Comparison of ENCODE assay signal across 34 cellular contexts in genomic region chr6:168214586-168215104, GRCh38.
"Had no signal": no experiment of that assay in that cellular context is flagged by ENCODE, and none has a peak within 500 bp of the region (broad histone marks: within the 10 kb centered on the region; RNA-seq: fewer than 3 reads in every experiment).

No MANE protein-coding gene starts in this region.

- H3K36me3 ChIP-seq: esophagus muscularis mucosa, heart left ventricle, neutrophil, ovary, right lobe of liver, upper lobe of right lung, WERI-Rb-1 had no signal

- FAIRE-seq: astrocyte had no signal

- H3K27me3 Mint-ChIP-seq: activated naive CD8-positive, alpha-beta T cell treated with anti-CD3 and anti-CD28 coated beads, Interleukin-2, amount 10 ng/mL, durations not matched to agents 7 days and 5 days; dendritic cell treated with granulocyte-macrophage colony-stimulating factor and Interleukin-4, amounts not matched to agents 40 ng/mL and 50 ng/mL, for 4 days had no signal

- H3K36me3 Mint-ChIP-seq: activated naive CD4-positive, alpha-beta T cell treated with anti-CD3 and anti-CD28 coated beads, Interleukin-2, amount 10 ng/mL, durations not matched to agents 7 days and 5 days; activated naive CD8-positive, alpha-beta T cell treated with anti-CD3 and anti-CD28 coated beads, Interleukin-2, amount 10 ng/mL, durations not matched to agents 7 days and 5 days; immature natural killer cell; memory B cell; naive thymus-derived CD8-positive, alpha-beta T cell; stimulated activated memory B cell treated with anti-CD40 and anti-IgM and Interleukin-4, amounts not matched to agents 10 μg/mL and 1 μg/mL and 100 μg/mL, for 72 hours had no signal

- ATAC-seq: activated CD4-positive, CD25-positive, alpha-beta regulatory T cell treated with anti-CD3 and anti-CD28 coated beads, Interleukin-2, amount 50 U/mL, for 24 hours; foreskin keratinocyte; heart left ventricle; naive thymus-derived CD8-positive, alpha-beta T cell; right lobe of liver; stimulated activated memory B cell treated with anti-CD40 and anti-IgM and Interleukin-4, amounts not matched to agents 10 μg/mL and 1 μg/mL and 100 μg/mL, for 72 hours; stimulated activated naive CD8-positive, alpha-beta T cell treated with anti-CD3 and anti-CD28 coated beads, Interleukin-15, amount 100 ng/mL, for 72 hours; T-helper 17 cell; upper lobe of right lung had no signal

- H3K27me3 ChIP-seq: esophagus muscularis mucosa, ovary, right lobe of liver, upper lobe of right lung had no signal

- H3K9me3 ChIP-seq: esophagus muscularis mucosa, heart left ventricle, neutrophil, ovary, right lobe of liver, upper lobe of right lung had no signal

- H3K4me3 Mint-ChIP-seq: activated naive CD4-positive, alpha-beta T cell treated with anti-CD3 and anti-CD28 coated beads, Interleukin-2, amount 10 ng/mL, durations not matched to agents 7 days and 5 days; activated naive CD8-positive, alpha-beta T cell treated with anti-CD3 and anti-CD28 coated beads, Interleukin-2, amount 10 ng/mL, durations not matched to agents 7 days and 5 days; activated T-helper 1 cell treated with anti-CD3 and anti-CD28 coated beads, Interleukin-12 subunit alpha, Interleukin-12 subunit beta, Interleukin-2, Interleukin-4 antibody, amounts not matched to agents 30 ng/mL and 10 ng/mL and 1 ng/mL, durations not matched to agents 14 hours and 24 hours and 36 hours; dendritic cell treated with granulocyte-macrophage colony-stimulating factor and Interleukin-4, amounts not matched to agents 40 ng/mL and 50 ng/mL, for 4 days; immature natural killer cell; memory B cell; naive thymus-derived CD8-positive, alpha-beta T cell; stimulated activated memory B cell treated with anti-CD40 and anti-IgM and Interleukin-4, amounts not matched to agents 10 μg/mL and 1 μg/mL and 100 μg/mL, for 72 hours; stimulated activated naive CD8-positive, alpha-beta T cell treated with anti-CD3 and anti-CD28 coated beads, Interleukin-15, amount 100 ng/mL, for 72 hours; T-helper 17 cell had no signal

- DNase-seq: activated CD4-positive, alpha-beta T cell treated with anti-CD3 and anti-CD28 coated beads for 48 hours; activated CD4-positive, alpha-beta T cell treated with anti-CD3 and anti-CD28 coated beads, Interleukin-2, amount 50 U/mL, for 48 hours; activated CD8-positive, alpha-beta memory T cell treated with anti-CD3 and anti-CD28 coated beads, Interleukin-2, amount 50 U/mL, for 4 hours; activated gamma-delta T cell; activated naive CD4-positive, alpha-beta T cell treated with anti-CD3 and anti-CD28 coated beads, Interleukin-2, amount 10 ng/mL, durations not matched to agents 7 days and 5 days; activated naive CD8-positive, alpha-beta T cell treated with anti-CD3 and anti-CD28 coated beads, Interleukin-2, amount 10 ng/mL, durations not matched to agents 7 days and 5 days; activated T-cell treated with anti-CD3 and anti-CD28 coated beads, Interleukin-2, amount 50 U/mL, for 1 hour; amniotic stem cell; central memory CD4-positive, alpha-beta T cell; foreskin keratinocyte; heart left ventricle; hypothalamus; immature natural killer cell; naive thymus-derived CD8-positive, alpha-beta T cell; ovary; right lobe of liver; stimulated activated CD4-positive, alpha-beta T cell treated with anti-CD3 and anti-CD28 coated beads, Interleukin-12 subunit alpha, Interleukin-12 subunit beta, amount 100 ng/mL, for 4 hours; stimulated activated CD4-positive, alpha-beta T cell treated with anti-CD3 and anti-CD28 coated beads, Interleukin-4, amount 100 ng/mL, for 24 hours; stimulated activated naive CD8-positive, alpha-beta T cell treated with anti-CD3 and anti-CD28 coated beads, Interleukin-15, amount 100 ng/mL, for 72 hours; substantia nigra; T-helper 17 cell; T1000; upper lobe of right lung; WERI-Rb-1 had no signal

- H3K27ac Mint-ChIP-seq: activated T-helper 1 cell treated with anti-CD3 and anti-CD28 coated beads, Interleukin-12 subunit alpha, Interleukin-12 subunit beta, Interleukin-2, Interleukin-4 antibody, amounts not matched to agents 30 ng/mL and 10 ng/mL and 1 ng/mL, durations not matched to agents 14 hours and 24 hours and 36 hours; dendritic cell treated with granulocyte-macrophage colony-stimulating factor and Interleukin-4, amounts not matched to agents 40 ng/mL and 50 ng/mL, for 4 days; memory B cell; progenitor cell of endocrine pancreas; stimulated activated memory B cell treated with anti-CD40 and anti-IgM and Interleukin-4, amounts not matched to agents 10 μg/mL and 1 μg/mL and 100 μg/mL, for 72 hours; stimulated activated naive CD8-positive, alpha-beta T cell treated with anti-CD3 and anti-CD28 coated beads, Interleukin-15, amount 100 ng/mL, for 72 hours; T-helper 17 cell had no signal

- H3K27ac ChIP-seq: esophagus muscularis mucosa, foreskin keratinocyte, heart left ventricle, neutrophil, ovary, right lobe of liver, skin epidermis, upper lobe of right lung, WERI-Rb-1 had no signal

- H3K9me3 Mint-ChIP-seq: activated naive CD4-positive, alpha-beta T cell treated with anti-CD3 and anti-CD28 coated beads, Interleukin-2, amount 10 ng/mL, durations not matched to agents 7 days and 5 days; activated naive CD8-positive, alpha-beta T cell treated with anti-CD3 and anti-CD28 coated beads, Interleukin-2, amount 10 ng/mL, durations not matched to agents 7 days and 5 days; activated T-helper 1 cell treated with anti-CD3 and anti-CD28 coated beads, Interleukin-12 subunit alpha, Interleukin-12 subunit beta, Interleukin-2, Interleukin-4 antibody, amounts not matched to agents 30 ng/mL and 10 ng/mL and 1 ng/mL, durations not matched to agents 14 hours and 24 hours and 36 hours; dendritic cell treated with granulocyte-macrophage colony-stimulating factor and Interleukin-4, amounts not matched to agents 40 ng/mL and 50 ng/mL, for 4 days; immature natural killer cell had no signal

- H3K4me3 ChIP-seq: esophagus muscularis mucosa, heart left ventricle, ovary, right lobe of liver, skin epidermis, upper lobe of right lung had no signal

- H3K4me1 Mint-ChIP-seq: activated naive CD4-positive, alpha-beta T cell treated with anti-CD3 and anti-CD28 coated beads, Interleukin-2, amount 10 ng/mL, durations not matched to agents 7 days and 5 days; activated naive CD8-positive, alpha-beta T cell treated with anti-CD3 and anti-CD28 coated beads, Interleukin-2, amount 10 ng/mL, durations not matched to agents 7 days and 5 days; immature natural killer cell; memory B cell; naive thymus-derived CD8-positive, alpha-beta T cell; stimulated activated memory B cell treated with anti-CD40 and anti-IgM and Interleukin-4, amounts not matched to agents 10 μg/mL and 1 μg/mL and 100 μg/mL, for 72 hours; stimulated activated naive CD8-positive, alpha-beta T cell treated with anti-CD3 and anti-CD28 coated beads, Interleukin-15, amount 100 ng/mL, for 72 hours; T-helper 17 cell had no signal

- H3K4me1 ChIP-seq: foreskin keratinocyte, right lobe of liver, upper lobe of right lung had no signal
